Comparison of ENCODE assay signal across 1 cellular context in genomic region chr13:105918842-105919741, GRCh38.
TF ChIP-seq lines count a peak whose summit lies in the region.

No MANE protein-coding gene starts in this region.

TF ChIP-seq in GM23338, 12 proteins besides CTCF, POLR2A, EP300 and RAD21 (continued from another document):
- no peak for TF ChIP-seq ZNF462 (CRISPR knock-in tag; IDR thresholded peaks at IDR 0.05)
- no peak for TF ChIP-seq JUNB (IDR thresholded peaks at IDR 0.05; ENCODE audit: unreplicated experiment)
- no peak for TF ChIP-seq POLR2AphosphoS5 (IDR thresholded peaks at IDR 0.05; ENCODE audit: low read depth)
- TF ChIP-seq ZNF331 (CRISPR knock-in tag; IDR thresholded peaks at IDR 0.05; ENCODE audit: low read depth), result no peak
- TF ChIP-seq CREB1 (CRISPR knock-in tag; IDR thresholded peaks at IDR 0.05; ENCODE audit: low read depth), result no peak
- TF ChIP-seq EZH2 (IDR thresholded peaks at IDR 0.05; ENCODE audit: low read depth, unreplicated experiment), result no peak
- no peak for TF ChIP-seq STAT1 (IDR thresholded peaks at IDR 0.05; ENCODE audit: unreplicated experiment)
- no peak for TF ChIP-seq ETS1 (IDR thresholded peaks at IDR 0.05)
- TF ChIP-seq NANOG (IDR thresholded peaks at IDR 0.05; ENCODE audit: borderline replicate concordance), result no peak
- TF ChIP-seq ZNF114 (CRISPR knock-in tag; IDR thresholded peaks at IDR 0.05), result no peak
- no peak for TF ChIP-seq EZH2phosphoT487 (IDR thresholded peaks at IDR 0.05; ENCODE audit: unreplicated experiment)
